In genomic region chrX:2497961-2498780, GRCh38 we compare ENCODE assay signal across 8 cellular contexts. TPM values are rescaled to one million over a fixed set of nuclear protein-coding genes. Genes with fewer than 3 reads are reported as not detected.
DNase-seq lines count a peak whose midpoint lies in the region; ATAC-seq and TF ChIP-seq lines count a peak whose summit lies in the region.

No MANE protein-coding gene starts in this region.

- in situ Hi-C loops in KBM-7 (cut with MboI; ENCODE audit: low pct_unique_long_range_greater_than_20kb, low sequenced_read_pairs) = no loop called here

- DNase-seq in KBM-7 = peak; percentile 41
- peak; percentile 84 for DNase-seq in mucosa of gallbladder (ENCODE audit: low spot score)
- DNase-seq in GM19238 (ENCODE audit: insufficient read length, low spot score) = no peak

- H3K4me3 ChIP-seq in ectodermal cell (ENCODE audit: insufficient read depth, low read depth, low read length) = peak overlapping the region; percentile 90

- no peaks in the 10 kb centered on the region for H3K27me3 ChIP-seq in ectodermal cell (ENCODE audit: control insufficient read depth, insufficient read depth, low read length, poor library complexity, severe bottlenecking)

- no peaks in the 10 kb centered on the region for H3K9me3 ChIP-seq in ectodermal cell (ENCODE audit: control insufficient read depth, low read length)

- peaks cover 6% of the 10 kb centered on the region for H3K36me3 ChIP-seq in ectodermal cell (ENCODE audit: control insufficient read depth, insufficient read depth, low read length)

- H3K27ac ChIP-seq in 22Rv1 = peak overlapping the region; percentile 80
- H3K27ac ChIP-seq in ectodermal cell (ENCODE audit: insufficient read depth, low read depth, low read length, poor library complexity, severe bottlenecking) = peak overlapping the region; percentile 73

- peaks cover 18% of the 10 kb centered on the region for H3K4me1 ChIP-seq in ectodermal cell (ENCODE audit: control insufficient read depth, insufficient read depth, low read length)

- whole genome bisulfite sequencing in ectodermal cell, 2 experiments = 48 to 50% methylated on average over 11 of the region's 11 CpGs

- TF ChIP-seq CTCF in 22Rv1 (IDR thresholded peaks at IDR 0.05) = no peak

- ATAC-seq in GM18868 (IDR thresholded peaks at IDR 0.05; ENCODE audit: unreplicated experiment) (no peak), GM21825 (IDR thresholded peaks at IDR 0.05; ENCODE audit: unreplicated experiment) (no peak), GM21367 (IDR thresholded peaks at IDR 0.05; ENCODE audit: unreplicated experiment) (no peak)

RNA-seq across cellular contexts. Expression of gene DHRSX, which starts 2.6 kb away (rescaled TPM):
- 34.0 TPM for polyA plus RNA-seq in ectodermal cell (2013, experiment 1 of 4)
- 46.8 TPM for polyA plus RNA-seq in ectodermal cell (2013, experiment 2 of 4)
- 37.5 TPM for polyA plus RNA-seq in ectodermal cell (2013, experiment 3 of 4)
- 44.1 TPM for polyA plus RNA-seq in ectodermal cell (2013, experiment 4 of 4)
- total RNA-seq in mucosa of gallbladder = 61.4 TPM

RNA-seq across cellular contexts. Expression of gene ZBED1, which starts 2.6 kb away (rescaled TPM):
- polyA plus RNA-seq in ectodermal cell (2013, experiment 1 of 4) = 59.2 TPM
- polyA plus RNA-seq in ectodermal cell (2013, experiment 2 of 4) = 66.8 TPM
- 42.9 TPM for polyA plus RNA-seq in ectodermal cell (2013, experiment 3 of 4)
- polyA plus RNA-seq in ectodermal cell (2013, experiment 4 of 4) = 48.4 TPM
- 80.2 TPM for total RNA-seq in mucosa of gallbladder
